19 cellular contexts compared by ENCODE assay signal in genomic region chr9:89532944-89533343, GRCh38. TPM values are rescaled to one million over a fixed set of nuclear protein-coding genes. Genes with fewer than 3 reads are reported as not detected.
DNase-seq lines count a peak whose midpoint lies in the region; ATAC-seq lines count a peak whose summit lies in the region.
"Had no signal": no experiment of that assay in that cellular context is flagged by ENCODE, and none has a peak within 500 bp of the region (broad histone marks: within the 10 kb centered on the region; RNA-seq: fewer than 3 reads in every experiment).

No MANE protein-coding gene starts in this region.

- peak overlapping the region; percentile 8 for H3K27ac ChIP-seq in temporal lobe (ENCODE audit: low read depth, low read length)
- H3K27ac ChIP-seq: HL-60, pancreas, tibial artery had no signal

- no peaks in the 10 kb centered on the region for H3K27me3 Mint-ChIP-seq in activated naive CD4-positive, alpha-beta T cell treated with anti-CD3 and anti-CD28 coated beads, Interleukin-2, amount 10 ng/mL, durations not matched to agents 7 days and 5 days
- no peaks in the 10 kb centered on the region for H3K27me3 Mint-ChIP-seq in activated T-helper 1 cell treated with anti-CD3 and anti-CD28 coated beads, Interleukin-12 subunit alpha, Interleukin-12 subunit beta, Interleukin-2, Interleukin-4 antibody, amounts not matched to agents 30 ng/mL and 10 ng/mL and 1 ng/mL, durations not matched to agents 14 hours and 24 hours and 36 hours (ENCODE audit: insufficient read depth)

- no peak for DNase-seq in activated naive CD4-positive, alpha-beta T cell treated with anti-CD3 and anti-CD28 coated beads, Interleukin-2, amount 10 ng/mL, durations not matched to agents 7 days and 5 days
- no peak for DNase-seq in activated naive CD4-positive, alpha-beta T cell treated with anti-CD3 and anti-CD28 coated beads, Interleukin-2, amount 50 U/mL, for 16 hours
- no peak for DNase-seq in activated T-helper 1 cell treated with anti-CD3 and anti-CD28 coated beads, Interleukin-12 subunit alpha, Interleukin-12 subunit beta, Interleukin-2, Interleukin-4 antibody, amounts not matched to agents 30 ng/mL and 10 ng/mL and 1 ng/mL, durations not matched to agents 14 hours and 24 hours and 36 hours (ENCODE audit: low spot score)
- DNase-seq in left lobe of liver (ENCODE audit: low spot score) (no peak), C1 segment of cervical spinal cord (lab: John Stamatoyannopoulos, UW) (no peak), GM19240 (ENCODE audit: insufficient read length, low spot score) (no peak)
- DNase-seq in activated CD4-positive, CD25-positive, alpha-beta regulatory T cell treated with anti-CD3 and anti-CD28 coated beads, Interleukin-2, amount 50 U/mL, for 72 hours: no peak
- DNase-seq: DMS79 treated with DMSO at 0.1 percent for 48 hours; effector CD4-positive, alpha-beta T cell; MG63; NCI-H146; NCI-H2171 treated with DMSO at 0.1 percent for 48 hours; NCI-H526 treated with DMSO at 0.1 percent for 48 hours; right cardiac atrium had no signal

- peaks cover 5% of the 10 kb centered on the region for H3K9me3 Mint-ChIP-seq in activated naive CD4-positive, alpha-beta T cell treated with anti-CD3 and anti-CD28 coated beads, Interleukin-2, amount 10 ng/mL, durations not matched to agents 7 days and 5 days
- peaks cover 5% of the 10 kb centered on the region for H3K9me3 Mint-ChIP-seq in activated T-helper 1 cell treated with anti-CD3 and anti-CD28 coated beads, Interleukin-12 subunit alpha, Interleukin-12 subunit beta, Interleukin-2, Interleukin-4 antibody, amounts not matched to agents 30 ng/mL and 10 ng/mL and 1 ng/mL, durations not matched to agents 14 hours and 24 hours and 36 hours

- H3K4me3 Mint-ChIP-seq in activated naive CD4-positive, alpha-beta T cell treated with anti-CD3 and anti-CD28 coated beads, Interleukin-2, amount 10 ng/mL, durations not matched to agents 7 days and 5 days: no peak overlapping the region
- peak overlapping the region; percentile 27 for H3K4me3 Mint-ChIP-seq in activated T-helper 1 cell treated with anti-CD3 and anti-CD28 coated beads, Interleukin-12 subunit alpha, Interleukin-12 subunit beta, Interleukin-2, Interleukin-4 antibody, amounts not matched to agents 30 ng/mL and 10 ng/mL and 1 ng/mL, durations not matched to agents 14 hours and 24 hours and 36 hours
- H3K4me3 Mint-ChIP-seq: GM23338 had no signal

- intact Hi-C loops in activated T-helper 1 cell treated with anti-CD3 and anti-CD28 coated beads, Interleukin-12 subunit alpha, Interleukin-12 subunit beta, Interleukin-2, Interleukin-4 antibody, amounts not matched to agents 30 ng/mL and 10 ng/mL and 1 ng/mL, durations not matched to agents 14 hours and 24 hours and 36 hours (cut with micrococcal nuclease): loop anchor here (1.0 kb wide), 1 partner anchor 11 kb away; no protein-coding TSS in a partner anchor

- CTCF ChIA-PET in activated naive CD4-positive, alpha-beta T cell treated with anti-CD3 and anti-CD28 coated beads, Interleukin-2, amount 10 ng/mL, durations not matched to agents 7 days and 5 days (lab: Charles Lee): interaction anchor here (1.8 to 2.0 kb wide), 2 partner anchors 23 to 51 kb away, joined by 4 to 6 read pairs; no protein-coding TSS in a partner anchor

- H3K27ac Mint-ChIP-seq in activated naive CD4-positive, alpha-beta T cell treated with anti-CD3 and anti-CD28 coated beads, Interleukin-2, amount 10 ng/mL, durations not matched to agents 7 days and 5 days: peak overlapping the region; percentile 39
- peak overlapping the region; percentile 80 for H3K27ac Mint-ChIP-seq in activated T-helper 1 cell treated with anti-CD3 and anti-CD28 coated beads, Interleukin-12 subunit alpha, Interleukin-12 subunit beta, Interleukin-2, Interleukin-4 antibody, amounts not matched to agents 30 ng/mL and 10 ng/mL and 1 ng/mL, durations not matched to agents 14 hours and 24 hours and 36 hours
- H3K27ac Mint-ChIP-seq: GM23338 had no signal

- peak; percentile 52 for ATAC-seq in left lobe of liver
- ATAC-seq: GM23338 had no signal

- peaks cover 98% of the 10 kb centered on the region for H3K4me1 Mint-ChIP-seq in activated naive CD4-positive, alpha-beta T cell treated with anti-CD3 and anti-CD28 coated beads, Interleukin-2, amount 10 ng/mL, durations not matched to agents 7 days and 5 days
- H3K4me1 Mint-ChIP-seq in activated T-helper 1 cell treated with anti-CD3 and anti-CD28 coated beads, Interleukin-12 subunit alpha, Interleukin-12 subunit beta, Interleukin-2, Interleukin-4 antibody, amounts not matched to agents 30 ng/mL and 10 ng/mL and 1 ng/mL, durations not matched to agents 14 hours and 24 hours and 36 hours (ENCODE audit: low read depth): peaks cover 97% of the 10 kb centered on the region

- peaks cover 6% of the 10 kb centered on the region for H3K36me3 Mint-ChIP-seq in activated naive CD4-positive, alpha-beta T cell treated with anti-CD3 and anti-CD28 coated beads, Interleukin-2, amount 10 ng/mL, durations not matched to agents 7 days and 5 days
- peaks cover 5% of the 10 kb centered on the region for H3K36me3 Mint-ChIP-seq in activated T-helper 1 cell treated with anti-CD3 and anti-CD28 coated beads, Interleukin-12 subunit alpha, Interleukin-12 subunit beta, Interleukin-2, Interleukin-4 antibody, amounts not matched to agents 30 ng/mL and 10 ng/mL and 1 ng/mL, durations not matched to agents 14 hours and 24 hours and 36 hours (ENCODE audit: low read depth)

RNA-seq across cellular contexts. Expression of gene SEMA4D, which starts 35.0 kb away (rescaled TPM):
- total RNA-seq in activated T-helper 1 cell treated with anti-CD3 and anti-CD28 coated beads, Interleukin-12 subunit alpha, Interleukin-12 subunit beta, Interleukin-2, Interleukin-4 antibody, amounts not matched to agents 30 ng/mL and 10 ng/mL and 1 ng/mL, durations not matched to agents 14 hours and 24 hours and 36 hours: 388 and 411 TPM in 2 replicates
- total RNA-seq in left lobe of liver: 3.9 TPM
- total RNA-seq in temporal lobe: 10.6 TPM

Comparison
In these comparisons a context has a peak if more than half of its experiments do, and no peak if none do; other contexts are left out.
1. RNA of gene SEMA4D, which starts 35.0 kb away (total RNA-seq): 388 to 411 TPM in activated T-helper 1 cell treated with anti-CD3 and anti-CD28 coated beads, Interleukin-12 subunit alpha, Interleukin-12 subunit beta, Interleukin-2, Interleukin-4 antibody, amounts not matched to agents 30 ng/mL and 10 ng/mL and 1 ng/mL, durations not matched to agents 14 hours and 24 hours and 36 hours; 10.6 TPM in temporal lobe (single experiment) and 3.9 TPM in left lobe of liver (single experiment); every median in the first group is over 10 times any median in the second.